Comparison of ENCODE assay signal across 9 cellular contexts in genomic region chr5:5523066-5523505, GRCh38.
A peak's percentile ranks its signal among the peaks of the same experiment; 100 is the strongest.
DNase-seq lines count a peak whose midpoint lies in the region; ATAC-seq and TF ChIP-seq lines count a peak whose summit lies in the region.
"Had no signal": no experiment of that assay in that cellular context is flagged by ENCODE, and none has a peak within 500 bp of the region (broad histone marks: within the 10 kb centered on the region; RNA-seq: fewer than 3 reads in every experiment).

No MANE protein-coding gene starts in this region.

- peak overlapping the region; percentile 40 for H3K4me3 ChIP-seq in endodermal cell (ENCODE audit: low read length)
- no peak overlapping the region for H3K4me3 ChIP-seq in left lung
- H3K4me3 ChIP-seq: right lobe of liver had no signal

- H3K9me3 ChIP-seq in endodermal cell (ENCODE audit: control insufficient read depth, low read length) (no peaks in the 10 kb centered on the region), left lung (no peaks in the 10 kb centered on the region)
- H3K9me3 ChIP-seq: right lobe of liver had no signal

- H3K27me3 Mint-ChIP-seq in endodermal cell (ENCODE audit: insufficient read depth): no peaks in the 10 kb centered on the region

- no peaks in the 10 kb centered on the region for H3K36me3 Mint-ChIP-seq in endodermal cell (ENCODE audit: low read depth)

- intact Hi-C loops in left lung (cut with DNase I): no loop called here

- H3K4me1 Mint-ChIP-seq in endodermal cell: peaks cover 21% of the 10 kb centered on the region

- no peak overlapping the region for H3K4me3 Mint-ChIP-seq in endodermal cell

- no peaks in the 10 kb centered on the region for H3K4me1 ChIP-seq in endodermal cell (ENCODE audit: control insufficient read depth, insufficient read depth, low read length)
- H3K4me1 ChIP-seq in left lung: no peaks in the 10 kb centered on the region
- H3K4me1 ChIP-seq: right lobe of liver had no signal

- TF ChIP-seq CTCF in endodermal cell (conservative IDR thresholded peaks at IDR 0.05) (no peak), left lung (IDR thresholded peaks at IDR 0.05) (no peak)

- WGBS in endodermal cell (ENCODE audit: insufficient coverage in 1 of 2, insufficient read length in 1 of 2), 2 experiments: 92 to 97% methylated on average over 5 to 6 of the region's 6 CpGs

- no peaks in the 10 kb centered on the region for H3K36me3 ChIP-seq in endodermal cell (ENCODE audit: control insufficient read depth, insufficient read depth, low read length)
- H3K36me3 ChIP-seq in left lung: no peaks in the 10 kb centered on the region
- H3K36me3 ChIP-seq: right lobe of liver had no signal

- H3K27ac Mint-ChIP-seq in endodermal cell: no peak overlapping the region

- peaks cover 15% of the 10 kb centered on the region for H3K9me3 Mint-ChIP-seq in endodermal cell

- DNase-seq in activated CD4-positive, CD25-positive, alpha-beta regulatory T cell treated with anti-CD3 and anti-CD28 coated beads, Interleukin-2, amount 50 U/mL, for 16 hours (ENCODE audit: low read depth, low spot score): peak; percentile 2
- no peak for DNase-seq in activated CD4-positive, CD25-positive, alpha-beta regulatory T cell treated with anti-CD3 and anti-CD28 coated beads, Interleukin-2, amount 50 U/mL, for 72 hours
- DNase-seq in NCI-H2029 (lab: John Stamatoyannopoulos, UW) (peak; percentile 51), endodermal cell (no peak), left lung (no peak), OCI-M2 (lab: John Stamatoyannopoulos, UW; ENCODE audit: unreplicated experiment) (no peak), ureter (ENCODE audit: low spot score) (no peak)
- DNase-seq: right lobe of liver had no signal

- no peaks in the 10 kb centered on the region for H3K27me3 ChIP-seq in endodermal cell (ENCODE audit: control insufficient read depth, insufficient read depth, low read length, poor library complexity, severe bottlenecking)
- no peaks in the 10 kb centered on the region for H3K27me3 ChIP-seq in left lung
- H3K27me3 ChIP-seq: right lobe of liver had no signal

- ATAC-seq in HG02571 (IDR thresholded peaks at IDR 0.05; ENCODE audit: unreplicated experiment) (peak; percentile 71), left lung (no peak)

- no peak overlapping the region for H3K9ac ChIP-seq in endodermal cell (ENCODE audit: extremely low read depth, low read length, poor library complexity, severe bottlenecking)

- H3K27ac ChIP-seq in endodermal cell (ENCODE audit: low read depth, low read length) (no peak overlapping the region), left lung (no peak overlapping the region)
- H3K27ac ChIP-seq: right lobe of liver had no signal

Comparison
In these comparisons a context has a peak if more than half of its experiments do, and no peak if none do; other contexts are left out.
1. DNase-seq: peak in activated CD4-positive, CD25-positive, alpha-beta regulatory T cell treated with anti-CD3 and anti-CD28 coated beads, Interleukin-2, amount 50 U/mL, for 16 hours (single experiment) and NCI-H2029 (single experiment); none in activated CD4-positive, CD25-positive, alpha-beta regulatory T cell treated with anti-CD3 and anti-CD28 coated beads, Interleukin-2, amount 50 U/mL, for 72 hours (single experiment), endodermal cell (single experiment), left lung (0 of 2), OCI-M2 (single experiment) and ureter (single experiment).